In the genomic region with DNA sequence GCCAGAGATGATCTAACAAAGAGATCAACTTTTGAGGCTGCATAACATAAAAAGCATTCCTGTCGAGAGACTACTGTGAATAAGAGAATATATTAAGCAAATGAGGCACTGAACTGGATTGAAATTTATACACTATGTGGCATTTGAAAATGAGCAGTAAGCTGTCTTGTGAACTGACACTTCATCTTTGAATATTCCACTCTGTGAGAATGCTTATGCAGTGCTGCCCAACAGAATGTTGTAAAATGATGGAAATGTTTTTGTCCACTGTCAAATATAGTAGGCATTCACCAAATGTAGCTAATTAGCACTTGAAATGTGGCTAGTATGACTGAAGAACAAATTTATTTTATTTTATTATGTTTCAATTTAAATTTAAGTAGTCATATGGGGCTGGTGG, we compare ENCODE assay signal across 5 cellular contexts.
"Had no signal": no experiment of that assay in that cellular context is flagged by ENCODE, and none has a peak within 500 bp of the region (broad histone marks: within the 10 kb centered on the region; RNA-seq: fewer than 3 reads in every experiment).

No MANE protein-coding gene starts in this region.

- DNase-seq: IMR-90 had no signal

- H3K4me3 Mint-ChIP-seq: IgD-negative memory B cell had no signal

- H3K27ac Mint-ChIP-seq: IgD-negative memory B cell had no signal

- ATAC-seq: HepG2, K562 had no signal

- H3K27ac ChIP-seq: HL-60 had no signal

- H3K4me3 ChIP-seq: K562 had no signal
